In the genomic region with DNA sequence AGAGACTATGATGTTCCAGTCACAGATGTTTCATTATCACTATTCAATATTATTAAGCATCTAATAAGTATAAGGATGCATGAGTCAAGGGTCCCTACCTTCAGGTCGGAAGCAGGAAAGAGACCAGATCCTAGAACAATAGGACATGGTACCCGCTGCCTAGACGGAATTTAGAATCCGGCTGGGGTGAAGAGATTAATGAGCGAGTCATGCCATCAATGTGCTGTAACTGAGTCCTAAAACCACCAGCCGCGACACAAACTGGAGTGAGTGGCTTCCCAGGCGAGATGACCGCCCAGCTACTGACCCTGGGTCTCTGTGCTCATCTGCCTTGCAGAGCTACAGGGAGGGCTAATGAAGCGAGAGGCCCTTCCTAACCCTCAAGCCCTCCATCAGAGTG, we compare ENCODE assay signal across 15 cellular contexts.
DNase-seq lines count a peak whose midpoint lies in the region; ATAC-seq lines count a peak whose summit lies in the region.
"Had no signal": no experiment of that assay in that cellular context is flagged by ENCODE, and none has a peak within 500 bp of the region (broad histone marks: within the 10 kb centered on the region; RNA-seq: fewer than 3 reads in every experiment).

No MANE protein-coding gene starts in this region.

- no peak overlapping the region for H3K4me3 Mint-ChIP-seq in activated T-cell treated with anti-CD3 and anti-CD28 coated beads, Interleukin-2, amount 50 U/mL, for 72 hours
- no peak overlapping the region for H3K4me3 Mint-ChIP-seq in activated T-cell treated with anti-CD3 and anti-CD28 coated beads, Interleukin-2, amount 50 U/mL, for 24 hours

- no peaks in the 10 kb centered on the region for H3K27me3 Mint-ChIP-seq in activated T-cell treated with anti-CD3 and anti-CD28 coated beads, Interleukin-2, amount 50 U/mL, for 72 hours (ENCODE audit: low read depth)
- no peaks in the 10 kb centered on the region for H3K27me3 Mint-ChIP-seq in activated T-cell treated with anti-CD3 and anti-CD28 coated beads, Interleukin-2, amount 50 U/mL, for 24 hours

- ATAC-seq in activated T-cell treated with anti-CD3 and anti-CD28 coated beads, Interleukin-2, amount 50 U/mL, for 72 hours (replicated peaks in 1 of 2) = no peak
- ATAC-seq in GM21367 (IDR thresholded peaks at IDR 0.05; ENCODE audit: unreplicated experiment) = no peak

- DNase-seq in activated T-cell treated with anti-CD3 and anti-CD28 coated beads, Interleukin-2, amount 50 U/mL, for 72 hours = no peak
- DNase-seq in activated T-cell treated with anti-CD3 and anti-CD28 coated beads, Interleukin-2, amount 50 U/mL, for 24 hours = no peak
- DNase-seq in caudate nucleus (lab: John Stamatoyannopoulos, UW) = no peak
- DNase-seq in left kidney (ENCODE audit: low read depth, low spot score) = peak; percentile 66
- no peak for DNase-seq in superior temporal gyrus (ENCODE audit: extremely low spot score)
- DNase-seq in NOMO-1 treated with dmso at 0.1 percent for 144 hours (lab: John Stamatoyannopoulos, UW; ENCODE audit: unreplicated experiment) = no peak
- no peak for DNase-seq in activated effector memory CD4-positive, alpha-beta T cell treated with anti-CD3 and anti-CD28 coated beads, Interleukin-2, amount 50 U/mL, for 16 hours
- DNase-seq: C1 segment of cervical spinal cord, Caco-2, DMS53, NCI-H1105 treated with DMSO at 0.1 percent for 48 hours, NCI-H187, NCI-H446 treated with DMSO at 0.1 percent for 48 hours, NCI-H774 had no signal

- peak overlapping the region; percentile 24 for H3K27ac Mint-ChIP-seq in activated T-cell treated with anti-CD3 and anti-CD28 coated beads, Interleukin-2, amount 50 U/mL, for 72 hours
- H3K27ac Mint-ChIP-seq in activated T-cell treated with anti-CD3 and anti-CD28 coated beads, Interleukin-2, amount 50 U/mL, for 24 hours = no peak overlapping the region

- H3K27ac ChIP-seq in caudate nucleus (ENCODE audit: low read depth, low read length) = peak overlapping the region; percentile 44

- H3K36me3 Mint-ChIP-seq in activated T-cell treated with anti-CD3 and anti-CD28 coated beads, Interleukin-2, amount 50 U/mL, for 72 hours (ENCODE audit: insufficient read depth in 2 of 2) = peaks cover 11 to 22% of the 10 kb centered on the region in 2 donors
- peaks cover 94% of the 10 kb centered on the region for H3K36me3 Mint-ChIP-seq in activated T-cell treated with anti-CD3 and anti-CD28 coated beads, Interleukin-2, amount 50 U/mL, for 24 hours (ENCODE audit: low read depth)

- no peaks in the 10 kb centered on the region for H3K9me3 Mint-ChIP-seq in activated T-cell treated with anti-CD3 and anti-CD28 coated beads, Interleukin-2, amount 50 U/mL, for 72 hours
- H3K9me3 Mint-ChIP-seq in activated T-cell treated with anti-CD3 and anti-CD28 coated beads, Interleukin-2, amount 50 U/mL, for 24 hours = no peaks in the 10 kb centered on the region

- H3K4me1 Mint-ChIP-seq in activated T-cell treated with anti-CD3 and anti-CD28 coated beads, Interleukin-2, amount 50 U/mL, for 72 hours (ENCODE audit: low read depth) = peaks cover 36% of the 10 kb centered on the region
- H3K4me1 Mint-ChIP-seq in activated T-cell treated with anti-CD3 and anti-CD28 coated beads, Interleukin-2, amount 50 U/mL, for 24 hours (ENCODE audit: low read depth) = peaks cover 55% of the 10 kb centered on the region
